ENCODE assay signal across 10 cellular contexts in the genomic region with DNA sequence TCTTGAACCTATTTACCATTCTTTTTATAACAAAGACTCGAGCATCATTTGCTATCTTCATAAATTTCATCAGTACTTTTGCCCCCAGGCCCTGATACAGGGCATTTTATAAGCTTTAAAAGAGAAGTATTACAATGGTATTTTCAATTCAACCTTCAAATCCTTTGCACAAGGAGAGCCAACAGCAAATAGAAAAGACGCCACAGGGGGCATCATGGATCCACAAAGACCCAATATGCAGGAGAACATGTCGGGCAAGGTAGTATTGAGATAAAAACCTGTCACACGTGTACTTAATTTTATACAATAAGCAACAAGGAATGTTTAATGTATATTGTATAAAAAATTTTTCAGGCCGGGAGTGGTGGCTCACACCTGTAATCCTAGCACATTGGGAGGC. TPM values are rescaled to one million over a fixed set of nuclear protein-coding genes. Genes with fewer than 3 reads are reported as not detected.
DNase-seq lines count a peak whose midpoint lies in the region; ATAC-seq and TF ChIP-seq lines count a peak whose summit lies in the region.
"Had no signal": no experiment of that assay in that cellular context is flagged by ENCODE, and none has a peak within 500 bp of the region (broad histone marks: within the 10 kb centered on the region; RNA-seq: fewer than 3 reads in every experiment).

No MANE protein-coding gene starts in this region.

- CTCF ChIA-PET in activated naive CD4-positive, alpha-beta T cell treated with anti-CD3 and anti-CD28 coated beads, Interleukin-2, amount 10 ng/mL, durations not matched to agents 7 days and 5 days (lab: Charles Lee), result interaction anchor here (1.6 to 2.6 kb wide), 2 partner anchors 11 to 12 kb away, joined by 4 to 10 read pairs; a partner anchor contains a TSS

- H3K4me1 ChIP-seq in mucosa of rectum (ENCODE audit: control insufficient read depth in 2 of 2, insufficient read depth in 2 of 2, low read length in 2 of 2) (peaks cover 53 to 60% of the 10 kb centered on the region in 2 donors), transverse colon (peaks cover 73 to 93% (median 79%) of the 10 kb centered on the region in 4 donors)

- peak overlapping the region; percentile 14 to 44 for H3K27ac ChIP-seq in mucosa of rectum (ENCODE audit: low read depth in 2 of 2, low read length in 2 of 2)
- H3K27ac ChIP-seq in transverse colon, result peak overlapping the region; percentile 99 to 100 (median 100)

- peaks cover 0 to 5% of the 10 kb centered on the region in 2 donors for H3K36me3 ChIP-seq in mucosa of rectum (ENCODE audit: control insufficient read depth in 2 of 2, insufficient read depth in 2 of 2, low read length in 2 of 2)
- H3K36me3 ChIP-seq in transverse colon, result no peaks in the 10 kb centered on the region

- H3K4me3 ChIP-seq in mucosa of rectum (ENCODE audit: low read length in 2 of 2) (no peak overlapping the region), transverse colon (no peak overlapping the region), foreskin fibroblast (ENCODE audit: low read depth in 1 of 2, low read length in 2 of 2) (no peak overlapping the region)

- no peaks in the 10 kb centered on the region for H3K9me3 ChIP-seq in mucosa of rectum (ENCODE audit: control insufficient read depth in 2 of 2, low read length in 2 of 2)
- H3K9me3 ChIP-seq in transverse colon, result no peaks in the 10 kb centered on the region
- H3K9me3 ChIP-seq: Caco-2 had no signal

- no peak for TF ChIP-seq EP300 in transverse colon (IDR thresholded peaks at IDR 0.05; ENCODE audit: low read depth)

- intact Hi-C loops in transverse colon (cut with DNase I; ENCODE audit: low total_unique reads), result no loop called here

- DNase-seq in activated naive CD4-positive, alpha-beta T cell treated with anti-CD3 and anti-CD28 coated beads, Interleukin-2, amount 10 ng/mL, durations not matched to agents 7 days and 5 days, result no peak
- no peak for DNase-seq in activated naive CD4-positive, alpha-beta T cell (lab: John Stamatoyannopoulos, UW)
- no peak for DNase-seq in activated naive CD4-positive, alpha-beta T cell treated with anti-CD3 and anti-CD28 coated beads, Interleukin-2, amount 50 U/mL, for 72 hours (ENCODE audit: low spot score in 2 of 2)
- DNase-seq in transverse colon (no peak), foreskin fibroblast (no peak), DMS53 (lab: John Stamatoyannopoulos, UW) (no peak), SKM-1 treated with dmso at 0.1 percent for 144 hours (lab: John Stamatoyannopoulos, UW; ENCODE audit: unreplicated experiment) (no peak)
- DNase-seq: NCI-H526 treated with DMSO at 0.1 percent for 48 hours had no signal

- TF ChIP-seq CTCF in transverse colon (IDR thresholded peaks at IDR 0.05), result peak in 1 of 5 experiments; percentile 7
- no peak for TF ChIP-seq CTCF in foreskin fibroblast (IDR thresholded peaks at IDR 0.05; ENCODE audit: low read depth, low read length)

- H3K27me3 Mint-ChIP-seq in activated naive CD4-positive, alpha-beta T cell treated with anti-CD3 and anti-CD28 coated beads, Interleukin-2, amount 10 ng/mL, durations not matched to agents 7 days and 5 days, result no peaks in the 10 kb centered on the region

- H3K27me3 ChIP-seq in mucosa of rectum (ENCODE audit: control insufficient read depth in 2 of 2, insufficient read depth in 2 of 2, low read length in 2 of 2) (no peaks in the 10 kb centered on the region), transverse colon (no peaks in the 10 kb centered on the region)

- peak overlapping the region; percentile 29 for H3K27ac Mint-ChIP-seq in activated naive CD4-positive, alpha-beta T cell treated with anti-CD3 and anti-CD28 coated beads, Interleukin-2, amount 10 ng/mL, durations not matched to agents 7 days and 5 days
- peak overlapping the region; percentile 91 to 96 for H3K27ac Mint-ChIP-seq in activated naive CD4-positive, alpha-beta T cell treated with anti-CD3 and anti-CD28 coated beads, Interleukin-2, amount 50 U/mL, for 72 hours

- H3K9ac ChIP-seq in mucosa of rectum (ENCODE audit: low read depth in 1 of 2, low read length in 2 of 2), result peak overlapping the region; percentile 15 to 26

- H3K36me3 Mint-ChIP-seq in activated naive CD4-positive, alpha-beta T cell treated with anti-CD3 and anti-CD28 coated beads, Interleukin-2, amount 10 ng/mL, durations not matched to agents 7 days and 5 days, result peaks cover 57% of the 10 kb centered on the region
- peaks cover 33 to 47% of the 10 kb centered on the region in 2 donors for H3K36me3 Mint-ChIP-seq in activated naive CD4-positive, alpha-beta T cell treated with anti-CD3 and anti-CD28 coated beads, Interleukin-2, amount 50 U/mL, for 72 hours

- WGBS in transverse colon (ENCODE audit: low coverage in 1 of 2), 2 donors, result 54 to 66% methylated on average over 3 to 5 of the region's 5 CpGs

- H3K9me3 Mint-ChIP-seq in activated naive CD4-positive, alpha-beta T cell treated with anti-CD3 and anti-CD28 coated beads, Interleukin-2, amount 10 ng/mL, durations not matched to agents 7 days and 5 days, result no peaks in the 10 kb centered on the region
- no peaks in the 10 kb centered on the region for H3K9me3 Mint-ChIP-seq in activated naive CD4-positive, alpha-beta T cell treated with anti-CD3 and anti-CD28 coated beads, Interleukin-2, amount 50 U/mL, for 72 hours

- ATAC-seq in activated naive CD4-positive, alpha-beta T cell treated with anti-CD3 and anti-CD28 coated beads, Interleukin-2, amount 50 U/mL, for 72 hours, result no peak

- no peak overlapping the region for H3K4me3 Mint-ChIP-seq in activated naive CD4-positive, alpha-beta T cell treated with anti-CD3 and anti-CD28 coated beads, Interleukin-2, amount 10 ng/mL, durations not matched to agents 7 days and 5 days

- TF ChIP-seq POLR2A in transverse colon (IDR thresholded peaks at IDR 0.05), result no peak

- in situ Hi-C loops in transverse colon (cut with MboI; ENCODE audit: low pct_ligation_motif_present in 1 of 4, low pct_unique_long_range_greater_than_20kb in 1 of 4, low sequenced_read_pairs in 3 of 4), result no loop called here

- peaks cover 82% of the 10 kb centered on the region for H3K4me1 Mint-ChIP-seq in activated naive CD4-positive, alpha-beta T cell treated with anti-CD3 and anti-CD28 coated beads, Interleukin-2, amount 10 ng/mL, durations not matched to agents 7 days and 5 days

RNA-seq across cellular contexts. Expression of a gene that starts 10.2 kb away (rescaled TPM):
- 10 to 100 TPM; 38.4 to 54.4 TPM for total RNA-seq in activated naive CD4-positive, alpha-beta T cell treated with anti-CD3 and anti-CD28 coated beads, Interleukin-2, amount 50 U/mL, for 72 hours
- 10 to 100 TPM; 13.0 to 33.7 (median 18.7) TPM for total RNA-seq in transverse colon

RNA-seq across cellular contexts. Expression of a gene that starts 44.7 kb away (rescaled TPM):
- total RNA-seq in activated naive CD4-positive, alpha-beta T cell treated with anti-CD3 and anti-CD28 coated beads, Interleukin-2, amount 50 U/mL, for 72 hours, result under 1 TPM; 0.37 to 0.50 TPM
- total RNA-seq in transverse colon, result under 1 TPM in 1 of 4 donors, not detected in 3; 0.48 TPM
- total RNA-seq: Caco-2 had no signal
